Comparison of ENCODE assay signal across 9 cellular contexts in the genomic region with DNA sequence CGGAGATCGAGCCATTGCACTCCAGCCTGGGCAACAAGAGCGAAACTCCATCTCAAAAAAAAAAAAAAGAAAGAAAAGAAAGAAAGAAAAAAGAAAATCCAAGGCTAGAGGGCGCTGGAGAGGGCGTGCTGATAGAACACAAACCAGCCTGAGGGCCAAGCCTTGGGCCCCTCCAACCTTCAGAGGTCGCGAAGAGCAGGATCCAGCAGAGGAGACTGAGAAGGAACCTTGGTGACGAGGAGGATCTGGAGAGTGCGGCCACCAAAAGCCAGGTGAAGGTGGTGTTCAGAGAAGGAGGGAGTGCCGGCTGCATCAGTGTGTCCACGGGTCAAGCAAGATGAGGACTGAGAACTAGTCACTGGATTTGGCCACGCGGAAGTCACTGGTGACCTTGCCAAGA. TPM values are rescaled to one million over a fixed set of nuclear protein-coding genes. Genes with fewer than 3 reads are reported as not detected.
DNase-seq lines count a peak whose midpoint lies in the region; ATAC-seq and TF ChIP-seq lines count a peak whose summit lies in the region.
"Had no signal": no experiment of that assay in that cellular context is flagged by ENCODE, and none has a peak within 500 bp of the region (broad histone marks: within the 10 kb centered on the region; RNA-seq: fewer than 3 reads in every experiment).

No MANE protein-coding gene starts in this region.

- H3K27ac ChIP-seq in OCI-LY3 (ENCODE audit: low read length) (no peak overlapping the region), upper lobe of left lung (no peak overlapping the region)

- H3K36me3 Mint-ChIP-seq in activated T-cell treated with anti-CD3 and anti-CD28 coated beads, Interleukin-2, amount 50 U/mL, for 24 hours (ENCODE audit: low read depth): peaks cover 4% of the 10 kb centered on the region
- no peaks in the 10 kb centered on the region for H3K36me3 Mint-ChIP-seq in activated T-cell treated with anti-CD3 and anti-CD28 coated beads, Interleukin-2, amount 50 U/mL, for 4 hours (ENCODE audit: insufficient read depth)
- H3K36me3 Mint-ChIP-seq in effector memory CD8-positive, alpha-beta T cell (ENCODE audit: insufficient read depth): peaks cover 4% of the 10 kb centered on the region

- peaks cover 23% of the 10 kb centered on the region for H3K4me1 ChIP-seq in OCI-LY3 (ENCODE audit: low read length)
- peaks cover 2 to 19% (median 14%) of the 10 kb centered on the region in 4 donors for H3K4me1 ChIP-seq in upper lobe of left lung

- peak; percentile 44 for DNase-seq in activated T-cell treated with anti-CD3 and anti-CD28 coated beads, Interleukin-2, amount 50 U/mL, for 24 hours
- DNase-seq in activated T-cell treated with anti-CD3 and anti-CD28 coated beads, Interleukin-2, amount 50 U/mL, for 4 hours: no peak
- peak in 2 of 3 experiments; percentile 20 to 37 for DNase-seq in effector memory CD8-positive, alpha-beta T cell
- peak; percentile 42 for DNase-seq in stimulated activated CD4-positive, alpha-beta T cell treated with anti-CD3 and anti-CD28 coated beads, Interleukin-4, amount 100 ng/mL, for 24 hours
- DNase-seq in NCI-H2029 treated with DMSO at 0.1 percent for 48 hours (lab: John Stamatoyannopoulos, UW): no peak
- DNase-seq in upper lobe of left lung: no peak
- DNase-seq: activated effector memory CD4-positive, alpha-beta T cell treated with anti-CD3 and anti-CD28 coated beads, Interleukin-2, amount 50 U/mL, for 16 hours had no signal

- H3K4me3 Mint-ChIP-seq in activated T-cell treated with anti-CD3 and anti-CD28 coated beads, Interleukin-2, amount 50 U/mL, for 24 hours: no peak overlapping the region
- no peak overlapping the region for H3K4me3 Mint-ChIP-seq in activated T-cell treated with anti-CD3 and anti-CD28 coated beads, Interleukin-2, amount 50 U/mL, for 4 hours
- H3K4me3 Mint-ChIP-seq in effector memory CD8-positive, alpha-beta T cell: peak overlapping the region in 1 of 2 donors; percentile 47

- H3K27me3 ChIP-seq in OCI-LY3 (ENCODE audit: low read depth, low read length) (no peaks in the 10 kb centered on the region), upper lobe of left lung (no peaks in the 10 kb centered on the region)

- H3K9me3 ChIP-seq in OCI-LY3 (ENCODE audit: insufficient read depth, low read length) (no peaks in the 10 kb centered on the region), upper lobe of left lung (no peaks in the 10 kb centered on the region)

- TF ChIP-seq CTCF in OCI-LY3 (IDR thresholded peaks at IDR 0.05; ENCODE audit: low read depth, low read length) (peak; percentile 56), upper lobe of left lung (IDR thresholded peaks at IDR 0.05) (peak in 2 of 6 experiments; percentile 3 to 9)

- H3K4me1 Mint-ChIP-seq in activated T-cell treated with anti-CD3 and anti-CD28 coated beads, Interleukin-2, amount 50 U/mL, for 24 hours (ENCODE audit: low read depth): peaks cover 14% of the 10 kb centered on the region
- H3K4me1 Mint-ChIP-seq in activated T-cell treated with anti-CD3 and anti-CD28 coated beads, Interleukin-2, amount 50 U/mL, for 4 hours (ENCODE audit: low read depth): peaks cover 13% of the 10 kb centered on the region
- peaks cover 15 to 25% of the 10 kb centered on the region in 2 donors for H3K4me1 Mint-ChIP-seq in effector memory CD8-positive, alpha-beta T cell (ENCODE audit: low read depth in 2 of 2)

- no peaks in the 10 kb centered on the region for H4K20me1 ChIP-seq in OCI-LY3 (ENCODE audit: insufficient read depth, low read length)

- WGBS in upper lobe of left lung, 2 donors: 56 to 63% methylated on average over 13 of the region's 13 CpGs

- H3K9me3 Mint-ChIP-seq in activated T-cell treated with anti-CD3 and anti-CD28 coated beads, Interleukin-2, amount 50 U/mL, for 24 hours: no peaks in the 10 kb centered on the region
- no peaks in the 10 kb centered on the region for H3K9me3 Mint-ChIP-seq in activated T-cell treated with anti-CD3 and anti-CD28 coated beads, Interleukin-2, amount 50 U/mL, for 4 hours
- no peaks in the 10 kb centered on the region for H3K9me3 Mint-ChIP-seq in effector memory CD8-positive, alpha-beta T cell

- no peak for TF ChIP-seq POLR2A in upper lobe of left lung (IDR thresholded peaks at IDR 0.05)

- H3K4me2 ChIP-seq in OCI-LY3 (ENCODE audit: low read length): peak overlapping the region; percentile 99

- H3K36me3 ChIP-seq in OCI-LY3 (replicated peaks; ENCODE audit: low read depth, low read length) (no peaks in the 10 kb centered on the region), upper lobe of left lung (no peaks in the 10 kb centered on the region)

- H3K79me2 ChIP-seq in OCI-LY3 (ENCODE audit: low read length): peaks cover 8% of the 10 kb centered on the region

- no peak overlapping the region for H3K27ac Mint-ChIP-seq in activated T-cell treated with anti-CD3 and anti-CD28 coated beads, Interleukin-2, amount 50 U/mL, for 24 hours
- no peak overlapping the region for H3K27ac Mint-ChIP-seq in effector memory CD8-positive, alpha-beta T cell

- H3K4me3 ChIP-seq in OCI-LY3 (ENCODE audit: low read length) (peak overlapping the region; percentile 77), upper lobe of left lung (no peak overlapping the region)

- no peaks in the 10 kb centered on the region for H3K27me3 Mint-ChIP-seq in activated T-cell treated with anti-CD3 and anti-CD28 coated beads, Interleukin-2, amount 50 U/mL, for 24 hours
- no peaks in the 10 kb centered on the region for H3K27me3 Mint-ChIP-seq in activated T-cell treated with anti-CD3 and anti-CD28 coated beads, Interleukin-2, amount 50 U/mL, for 4 hours (ENCODE audit: low read depth)
- H3K27me3 Mint-ChIP-seq in effector memory CD8-positive, alpha-beta T cell: no peaks in the 10 kb centered on the region

- no peak for TF ChIP-seq EP300 in upper lobe of left lung (IDR thresholded peaks at IDR 0.05)

- peak overlapping the region; percentile 59 for H3K9ac ChIP-seq in OCI-LY3 (ENCODE audit: low read length)

- H2AFZ ChIP-seq in OCI-LY3 (ENCODE audit: low read depth, low read length): peak overlapping the region; percentile 98

- ATAC-seq in activated T-cell treated with anti-CD3 and anti-CD28 coated beads, Interleukin-2, amount 50 U/mL, for 4 hours: no peak
- ATAC-seq in effector memory CD8-positive, alpha-beta T cell (replicated peaks): no peak
- ATAC-seq in GM19023 (IDR thresholded peaks at IDR 0.05; ENCODE audit: unreplicated experiment) (no peak), upper lobe of left lung (ENCODE audit: low FRiP score in 2 of 2) (no peak)

RNA-seq across cellular contexts. Expression of a gene that starts 4.1 kb away (rescaled TPM):
- 100 to 1,000 TPM; 198 to 211 (median 204) TPM for total RNA-seq in activated T-cell treated with anti-CD3 and anti-CD28 coated beads, Interleukin-2, amount 50 U/mL, for 4 hours
- 100 to 1,000 TPM; 352 to 556 (median 447) TPM for total RNA-seq in upper lobe of left lung

Comparison
In these comparisons a context has a peak if more than half of its experiments do, and no peak if none do; other contexts are left out.
1. DNase-seq: peak in activated T-cell treated with anti-CD3 and anti-CD28 coated beads, Interleukin-2, amount 50 U/mL, for 24 hours (single experiment), effector memory CD8-positive, alpha-beta T cell (2 of 3) and stimulated activated CD4-positive, alpha-beta T cell treated with anti-CD3 and anti-CD28 coated beads, Interleukin-4, amount 100 ng/mL, for 24 hours (single experiment); none in activated T-cell treated with anti-CD3 and anti-CD28 coated beads, Interleukin-2, amount 50 U/mL, for 4 hours (single experiment), NCI-H2029 treated with DMSO at 0.1 percent for 48 hours (single experiment) and upper lobe of left lung (0 of 2).